24 cellular contexts compared by ENCODE assay signal in genomic region chr2:236623816-236624215, GRCh38. TPM values are rescaled to one million over a fixed set of nuclear protein-coding genes. Genes with fewer than 3 reads are reported as not detected.
"Had no signal": no experiment of that assay in that cellular context is flagged by ENCODE, and none has a peak within 500 bp of the region (broad histone marks: within the 10 kb centered on the region; RNA-seq: fewer than 3 reads in every experiment).

No MANE protein-coding gene starts in this region.

- H3K4me1 ChIP-seq: colonic mucosa, gastrocnemius medialis, heart right ventricle, left lung, tibial artery had no signal

- H3K4me3 Mint-ChIP-seq: activated B cell treated with CpG ODN at 0.5 μM for 24 hours; activated CD4-positive, alpha-beta memory T cell treated with anti-CD3 and anti-CD28 coated beads, Interleukin-2, amount 10 ng/mL, durations not matched to agents 7 days and 5 days; activated CD8-positive, alpha-beta memory T cell treated with anti-CD3 and anti-CD28 coated beads, Interleukin-2, amount 10 ng/mL, durations not matched to agents 7 days and 5 days; activated naive CD4-positive, alpha-beta T cell treated with anti-CD3 and anti-CD28 coated beads for 36 hours; activated naive CD8-positive, alpha-beta T cell treated with anti-CD3 and anti-CD28 coated beads, Interleukin-2, amount 50 U/mL, for 24 hours; brain; central memory CD8-positive, alpha-beta T cell had no signal

- H3K9me3 Mint-ChIP-seq: activated B cell treated with CpG ODN at 0.5 μM for 24 hours; activated CD4-positive, alpha-beta memory T cell treated with anti-CD3 and anti-CD28 coated beads, Interleukin-2, amount 10 ng/mL, durations not matched to agents 7 days and 5 days; activated naive CD4-positive, alpha-beta T cell treated with anti-CD3 and anti-CD28 coated beads for 36 hours; activated naive CD8-positive, alpha-beta T cell treated with anti-CD3 and anti-CD28 coated beads, Interleukin-2, amount 50 U/mL, for 24 hours; activated T-helper 2 cell treated with anti-CD3 and anti-CD28 coated beads, Interferon-gamma antibody, Interleukin-2, Interleukin-4, amounts not matched to agents 10 μg/mL and 5 μg/mL and 100 μg/mL, durations not matched to agents 14 hours and 24 hours and 36 hours; central memory CD8-positive, alpha-beta T cell had no signal

- ATAC-seq: activated CD8-positive, alpha-beta memory T cell treated with anti-CD3 and anti-CD28 coated beads, Interleukin-2, amount 10 ng/mL, durations not matched to agents 7 days and 5 days; activated naive CD8-positive, alpha-beta T cell treated with anti-CD3 and anti-CD28 coated beads, Interleukin-2, amount 50 U/mL, for 24 hours; esophagus mucosa; gastrocnemius medialis; heart right ventricle; left lung had no signal

- H3K36me3 ChIP-seq: colonic mucosa, gastrocnemius medialis, heart right ventricle, left lung, ovary, tibial artery had no signal

- H3K4me3 ChIP-seq: colonic mucosa, gastrocnemius medialis, heart right ventricle, left lung, ovary, tibial artery had no signal

- H3K36me3 Mint-ChIP-seq: activated CD8-positive, alpha-beta memory T cell treated with anti-CD3 and anti-CD28 coated beads, Interleukin-2, amount 10 ng/mL, durations not matched to agents 7 days and 5 days; brain had no signal

- DNase-seq: activated B cell treated with CpG ODN at 0.5 μM for 24 hours; activated CD4-positive, alpha-beta memory T cell treated with anti-CD3 and anti-CD28 coated beads, Interleukin-2, amount 10 ng/mL, durations not matched to agents 7 days and 5 days; activated CD4-positive, alpha-beta T cell treated with anti-CD3 and anti-CD28 coated beads for 48 hours; activated CD8-positive, alpha-beta memory T cell treated with anti-CD3 and anti-CD28 coated beads, Interleukin-2, amount 10 ng/mL, durations not matched to agents 7 days and 5 days; activated naive CD4-positive, alpha-beta T cell treated with anti-CD3 and anti-CD28 coated beads for 36 hours; activated naive CD8-positive, alpha-beta T cell treated with anti-CD3 and anti-CD28 coated beads, Interleukin-2, amount 50 U/mL, for 24 hours; anterior cingulate cortex; colonic mucosa; gastrocnemius medialis; heart right ventricle; left lung; ovary; stimulated activated CD4-positive, alpha-beta T cell treated with anti-CD3 and anti-CD28 coated beads, Interleukin-12 subunit alpha, Interleukin-12 subunit beta, amount 100 ng/mL, for 4 hours; stimulated activated CD4-positive, alpha-beta T cell treated with anti-CD3 and anti-CD28 coated beads, Interleukin-1b, Interleukin-23, amount 100 ng/mL, for 48 hours; stimulated activated CD8-positive, alpha-beta memory T cell treated with anti-CD3 and anti-CD28 coated beads, Interleukin-4, amount 100 ng/mL, for 48 hours; stimulated activated naive CD4-positive, alpha-beta T cell treated with Interleukin-2 at 50 U/mL for 16 hours; T-helper 1 cell; T-helper 9 cell; tibial artery had no signal

- H3K27me3 Mint-ChIP-seq: activated naive CD8-positive, alpha-beta T cell treated with anti-CD3 and anti-CD28 coated beads, Interleukin-2, amount 50 U/mL, for 24 hours had no signal

- H3K27ac ChIP-seq: colonic mucosa, gastrocnemius medialis, heart right ventricle, left lung, ovary, tibial artery had no signal

- H3K9me3 ChIP-seq: colonic mucosa, gastrocnemius medialis, heart right ventricle, left lung, ovary, tibial artery had no signal

- H3K27me3 ChIP-seq: colonic mucosa, gastrocnemius medialis, heart right ventricle, left lung, ovary, tibial artery had no signal

- H3K4me1 Mint-ChIP-seq: activated B cell treated with CpG ODN at 0.5 μM for 24 hours; central memory CD8-positive, alpha-beta T cell had no signal

- H3K27ac Mint-ChIP-seq: activated B cell treated with CpG ODN at 0.5 μM for 24 hours; activated CD4-positive, alpha-beta memory T cell treated with anti-CD3 and anti-CD28 coated beads, Interleukin-2, amount 10 ng/mL, durations not matched to agents 7 days and 5 days; activated CD8-positive, alpha-beta memory T cell treated with anti-CD3 and anti-CD28 coated beads, Interleukin-2, amount 10 ng/mL, durations not matched to agents 7 days and 5 days; activated naive CD4-positive, alpha-beta T cell treated with anti-CD3 and anti-CD28 coated beads for 36 hours; activated naive CD8-positive, alpha-beta T cell treated with anti-CD3 and anti-CD28 coated beads, Interleukin-2, amount 50 U/mL, for 24 hours; activated T-helper 2 cell treated with anti-CD3 and anti-CD28 coated beads, Interferon-gamma antibody, Interleukin-2, Interleukin-4, amounts not matched to agents 10 μg/mL and 5 μg/mL and 100 μg/mL, durations not matched to agents 14 hours and 24 hours and 36 hours had no signal

RNA-seq across cellular contexts. Expression of gene ACKR3, which starts 54.2 kb away (rescaled TPM):
- total RNA-seq: myocyte had no signal
